Comparison of ENCODE assay signal across 17 cellular contexts in genomic region chr17:78108726-78109488, GRCh38. TPM values are rescaled to one million over a fixed set of nuclear protein-coding genes. Genes with fewer than 3 reads are reported as not detected.
DNase-seq lines count a peak whose midpoint lies in the region; ATAC-seq, FAIRE-seq and TF ChIP-seq lines count a peak whose summit lies in the region.
"Had no signal": no experiment of that assay in that cellular context is flagged by ENCODE, and none has a peak within 500 bp of the region (broad histone marks: within the 10 kb centered on the region; RNA-seq: fewer than 3 reads in every experiment).

No MANE protein-coding gene starts in this region.

- H2BK120ac ChIP-seq in H9 (ENCODE audit: low read depth, low read length, poor library complexity, severe bottlenecking), result no peak overlapping the region

- H2AFZ ChIP-seq in HepG2 (ENCODE audit: low read length), result no peak overlapping the region
- H2AFZ ChIP-seq in H9 (ENCODE audit: low read length), result no peak overlapping the region

- H3K4me1 ChIP-seq in HepG2 (ENCODE audit: insufficient read depth, low read length), result peaks cover 30% of the 10 kb centered on the region
- no peaks in the 10 kb centered on the region for H3K4me1 ChIP-seq in right lobe of liver
- peaks cover 0 to 5% of the 10 kb centered on the region in 2 donors for H3K4me1 ChIP-seq in kidney (ENCODE audit: control insufficient read depth in 1 of 2, insufficient read depth in 1 of 2, low read depth in 1 of 2, low read length in 2 of 2)
- no peaks in the 10 kb centered on the region for H3K4me1 ChIP-seq in H9 (ENCODE audit: insufficient read depth, low read length)

- no peaks in the 10 kb centered on the region for H3K23me2 ChIP-seq in H9 (ENCODE audit: insufficient read length, low read depth, low read length, poor library complexity, severe bottlenecking)

- H3K79me2 ChIP-seq in HepG2 (ENCODE audit: insufficient read depth, low read length), result no peaks in the 10 kb centered on the region
- H3K79me2 ChIP-seq in H9 (ENCODE audit: insufficient read depth, low read length), result no peaks in the 10 kb centered on the region

- no peak overlapping the region for H4K5ac ChIP-seq in H9 (ENCODE audit: insufficient read length, low read depth, low read length)

- no peak for TF ChIP-seq RAD21 in HepG2 (CRISPR knock-in tag; IDR thresholded peaks at IDR 0.05)

- no peak overlapping the region for H3K18ac ChIP-seq in H9 (ENCODE audit: insufficient read length, low read depth, low read length)

- H3K23ac ChIP-seq in H9 (ENCODE audit: insufficient read length, low read depth, low read length), result no peak overlapping the region

- no peak overlapping the region for H3K27ac ChIP-seq in HepG2 (ENCODE audit: extremely low read length, insufficient read depth, low read length)
- no peak overlapping the region for H3K27ac ChIP-seq in right lobe of liver
- no peak overlapping the region for H3K27ac ChIP-seq in kidney (ENCODE audit: low read depth in 2 of 2, low read length in 2 of 2)
- H3K27ac ChIP-seq in temporal lobe (ENCODE audit: low read depth, low read length), result peak overlapping the region; percentile 19
- H3K27ac ChIP-seq in H9 (ENCODE audit: insufficient read length, low read depth, low read length), result no peak overlapping the region

- H3K4me2 ChIP-seq in HepG2 (ENCODE audit: low read depth, low read length) (no peak overlapping the region), H9 (ENCODE audit: insufficient read depth, insufficient read length, low read length) (no peak overlapping the region)

- no peak overlapping the region for H3T11ph ChIP-seq in H9 (ENCODE audit: low read length)

- BruUV-seq in HepG2 (replicated peaks; lab: Mats Ljungman, UMichigan), result no TSS peak

- no peak for TF ChIP-seq POLR2A in HepG2 (IDR thresholded peaks at IDR 0.05; ENCODE audit: insufficient read depth in 1 of 2, low read depth in 2 of 2, low read length in 2 of 2)
- TF ChIP-seq POLR2A in right lobe of liver (IDR thresholded peaks at IDR 0.05), result no peak

- no peaks in the 10 kb centered on the region for H3K9me3 Mint-ChIP-seq in activated T-helper 17 cell treated with anti-CD3 and anti-CD28 coated beads, Interleukin-2, amount 50 U/mL, for 72 hours
- no peaks in the 10 kb centered on the region for H3K9me3 Mint-ChIP-seq in H9

- peaks cover 3% of the 10 kb centered on the region; the same call in 1 of the 2 replicates for H4K20me1 ChIP-seq in HepG2 (ENCODE audit: insufficient read depth, low read length)
- H4K20me1 ChIP-seq in H9 (ENCODE audit: control insufficient read depth, insufficient read depth, insufficient read length), result no peaks in the 10 kb centered on the region

- no peak overlapping the region for H3K14ac ChIP-seq in H9 (ENCODE audit: insufficient read depth, low read length)

- POLR2A ChIA-PET in HepG2 (lab: Yijun Ruan, JAX), result interaction anchor here (0.6 to 1.6 kb wide), 5 partner anchors 19 to 151 kb away, joined by 3 to 8 read pairs (median 5); partner anchors contain the start of genes AFMID, TK1 and TNRC6C

- H3K79me1 ChIP-seq in H9 (ENCODE audit: insufficient read depth, low read depth, low read length, poor library complexity, severe bottlenecking), result no peaks in the 10 kb centered on the region

- H3K36me3 ChIP-seq in HepG2 (replicated peaks in 1 of 2; ENCODE audit: control insufficient read depth in 1 of 2, insufficient read depth in 2 of 2, low read length in 2 of 2), result peaks cover 12 to 29% of the 10 kb centered on the region in 2 experiments
- H3K36me3 ChIP-seq in right lobe of liver, result peaks cover 0 to 7% (median under 1%) of the 10 kb centered on the region in 4 donors
- peaks cover 5 to 11% of the 10 kb centered on the region in 2 donors for H3K36me3 ChIP-seq in kidney (ENCODE audit: control insufficient read depth in 1 of 2, insufficient read depth in 2 of 2, low read length in 2 of 2)

- in situ Hi-C loops in HepG2 (cut with HindIII; ENCODE audit: extremely low pct_ligation_motif_present, low pct_unique_long_range_greater_than_20kb) (no loop called here), GM13976 (cut with MboI; ENCODE audit: low sequenced_read_pairs, unreplicated experiment) (no loop called here)

- H4K91ac ChIP-seq in H9 (ENCODE audit: insufficient read length, low read depth, low read length), result no peak overlapping the region

- no peak overlapping the region for H2BK12ac ChIP-seq in H9 (ENCODE audit: insufficient read length, low read depth, low read length)

- H3K27me3 Mint-ChIP-seq in activated T-helper 17 cell treated with anti-CD3 and anti-CD28 coated beads, Interleukin-2, amount 50 U/mL, for 72 hours, result no peaks in the 10 kb centered on the region
- H3K27me3 Mint-ChIP-seq in H9 (ENCODE audit: low read depth), result no peaks in the 10 kb centered on the region; the same call in 1 of the 2 replicates

- CTCF ChIA-PET in HepG2 (lab: Yijun Ruan, JAX; ENCODE audit: low intra/inter-chr PET ratio, low total read pairs), result no interaction called here

- intact Hi-C loops in HepG2 (cut with micrococcal nuclease; ENCODE audit: unreplicated experiment) (no loop called here), right lobe of liver (cut with DNase I) (no loop called here), kidney (cut with DNase I) (no loop called here)

- no peak overlapping the region for H2BK5ac ChIP-seq in H9 (ENCODE audit: insufficient read length, low read length)

- H3K56ac ChIP-seq in H9 (ENCODE audit: insufficient read length, low read depth, low read length), result no peak overlapping the region

- DNase-seq in HepG2 (ENCODE audit: low spot score) (peak; percentile 35), right lobe of liver (no peak), kidney (peak; percentile 12), GM13976 (ENCODE audit: low spot score) (no peak), H9 (no peak)
- DNase-seq: activated CD4-positive, alpha-beta T cell treated with anti-CD3 and anti-CD28 coated beads, Interleukin-2, amount 50 U/mL, for 1 hour; cortex of kidney; NCI-H2029; NCI-H510A treated with DMSO at 0.1 percent for 48 hours; retina; stimulated activated CD4-positive, alpha-beta T cell treated with anti-CD3 and anti-CD28 coated beads, Interleukin-2, amount 100 ng/mL, for 24 hours had no signal

- H3K36me3 Mint-ChIP-seq in activated T-helper 17 cell treated with anti-CD3 and anti-CD28 coated beads, Interleukin-2, amount 50 U/mL, for 72 hours (ENCODE audit: low read depth), result peaks cover 73% of the 10 kb centered on the region
- H3K36me3 Mint-ChIP-seq in H9 (ENCODE audit: insufficient read depth in 1 of 3, low read depth in 3 of 3), result peaks cover 5 to 38% (median 19%) of the 10 kb centered on the region in 3 experiments

- no peak overlapping the region for H2BK15ac ChIP-seq in H9 (ENCODE audit: low read depth, low read length)

- H3K9me3 ChIP-seq in HepG2 (ENCODE audit: low read length), result no peaks in the 10 kb centered on the region
- H3K9me3 ChIP-seq in right lobe of liver, result no peaks in the 10 kb centered on the region
- no peaks in the 10 kb centered on the region for H3K9me3 ChIP-seq in kidney (ENCODE audit: control insufficient read depth in 1 of 2, low read length in 2 of 2)
- no peaks in the 10 kb centered on the region for H3K9me3 ChIP-seq in H9 (ENCODE audit: control insufficient read depth, low read depth, low read length)

- H3K4ac ChIP-seq in H9 (ENCODE audit: low read depth, low read length), result no peak overlapping the region

- ATAC-seq in HepG2 (no peak), right lobe of liver (no peak), GM18907 (IDR thresholded peaks at IDR 0.05; ENCODE audit: unreplicated experiment) (no peak)
- ATAC-seq in activated T-helper 17 cell treated with anti-CD3 and anti-CD28 coated beads, Interleukin-2, amount 50 U/mL, for 72 hours (replicated peaks), result no peak

- no peak for TF ChIP-seq CTCF in HepG2 (CRISPR knock-in tag; IDR thresholded peaks at IDR 0.05)
- no peak for TF ChIP-seq CTCF in right lobe of liver (IDR thresholded peaks at IDR 0.05)
- no peak for TF ChIP-seq CTCF in kidney (IDR thresholded peaks at IDR 0.05; ENCODE audit: borderline replicate concordance, extremely low read depth, insufficient read depth)
- TF ChIP-seq CTCF in GM13976 (IDR thresholded peaks at IDR 0.05; ENCODE audit: borderline replicate concordance, control extremely low read depth, extremely low read depth, insufficient read depth, missing control alignments), result no peak
- TF ChIP-seq CTCF in H9 (conservative IDR thresholded peaks at IDR 0.05), result no peak

- H3K9ac ChIP-seq in HepG2 (ENCODE audit: insufficient read depth, low read depth, low read length) (no peak overlapping the region), kidney (ENCODE audit: low read length in 2 of 2) (no peak overlapping the region), H9 (ENCODE audit: extremely low read depth, insufficient read length, low read length) (no peak overlapping the region)

- H3K4me1 Mint-ChIP-seq in activated T-helper 17 cell treated with anti-CD3 and anti-CD28 coated beads, Interleukin-2, amount 50 U/mL, for 72 hours, result peaks cover 23% of the 10 kb centered on the region
- peaks cover 7 to 8% of the 10 kb centered on the region in 2 experiments; a peak in 3 of 4 replicates for H3K4me1 Mint-ChIP-seq in H9

- H3K27me3 ChIP-seq in HepG2 (ENCODE audit: control insufficient read depth in 1 of 2, insufficient read depth in 2 of 2, low read length in 2 of 2) (no peaks in the 10 kb centered on the region), right lobe of liver (no peaks in the 10 kb centered on the region), H9 (ENCODE audit: insufficient read depth, low read length) (no peaks in the 10 kb centered on the region)

- 72% methylated on average over 18 of the region's 18 CpGs for WGBS in HepG2 (ENCODE audit: low lambda C conversion rate)
- 45% methylated on average over 7 of the region's 18 CpGs for WGBS in right lobe of liver (ENCODE audit: insufficient coverage, low coverage, low lambda C conversion rate, missing lambda C conversion rate)
- no CpG with 5 or more reads among the region's 18 CpGs for WGBS in H9 (ENCODE audit: extremely low coverage, insufficient read length, low lambda C conversion rate)

- TF ChIP-seq EP300 in HepG2 (IDR thresholded peaks at IDR 0.05; ENCODE audit: low read depth in 2 of 2, low read length in 2 of 2) (no peak), HepG2 (CRISPR knock-in tag; IDR thresholded peaks at IDR 0.05; ENCODE audit: borderline replicate concordance) (no peak)

- no peak overlapping the region for H3K4me3 ChIP-seq in HepG2 (replicated peaks in 1 of 3; ENCODE audit: insufficient read depth in 1 of 3, low read depth in 2 of 3, low read length in 3 of 3)
- H3K4me3 ChIP-seq in right lobe of liver, result no peak overlapping the region
- H3K4me3 ChIP-seq in kidney (ENCODE audit: low read length in 2 of 2), result no peak overlapping the region

- FAIRE-seq in HepG2 (lab: Jason Lieb, UNC) (no peak), kidney (lab: Jason Lieb, UNC) (no peak)

- peak overlapping the region; percentile 68 for H3K27ac Mint-ChIP-seq in activated T-helper 17 cell treated with anti-CD3 and anti-CD28 coated beads, Interleukin-2, amount 50 U/mL, for 72 hours
- peak overlapping the region in 1 of 3 experiments; percentile 62; a peak in 3 of 7 replicates for H3K27ac Mint-ChIP-seq in H9

- no peak overlapping the region for H4K8ac ChIP-seq in H9 (replicated peaks; ENCODE audit: insufficient read length, low read depth, low read length)

- no peak overlapping the region for H2BK20ac ChIP-seq in H9 (ENCODE audit: low read depth, low read length, poor library complexity, severe bottlenecking)

- H2AK5ac ChIP-seq in H9 (ENCODE audit: insufficient read length, low read length), result no peak overlapping the region

- H3K4me3 Mint-ChIP-seq in activated T-helper 17 cell treated with anti-CD3 and anti-CD28 coated beads, Interleukin-2, amount 50 U/mL, for 72 hours, result no peak overlapping the region
- no peak overlapping the region for H3K4me3 Mint-ChIP-seq in H9

RNA-seq across cellular contexts. Expression of gene TMC6, which starts 19.6 kb away (rescaled TPM):
- total RNA-seq in HepG2 (2016; rRNA removed; fragmentation: Illumina TruSeq; extraction: Trizol), result 20.4 and 48.4 TPM in 2 replicates
- 21.4 and 23.6 TPM in 2 replicates for total RNA-seq in HepG2 (2016; cell fraction: cytosol; rRNA removed; fragmentation: Illumina TruSeq; extraction: Trizol; ENCODE audit: low read depth)
- total RNA-seq in HepG2 (2016; cell fraction: insoluble cytoplasmic fraction; rRNA removed; fragmentation: Illumina TruSeq; extraction: Trizol), result 19.7 and 47.9 TPM in 2 replicates
- total RNA-seq in HepG2 (2016; cell fraction: membrane; rRNA removed; fragmentation: Illumina TruSeq; extraction: Trizol), result 29.0 and 34.4 TPM in 2 replicates
- total RNA-seq in HepG2 (2016; cell fraction: nucleus; rRNA removed; fragmentation: Illumina TruSeq; extraction: Trizol), result 47.2 and 55.0 TPM in 2 replicates
- polyA plus RNA-seq in HepG2 (2011; rRNA removed), result 99.1 and 118 TPM in 2 replicates
- 42.4 and 70.8 TPM in 2 replicates for polyA plus RNA-seq in HepG2 (2011; cell fraction: cytosol; rRNA removed)
- 648 and 982 TPM in 2 replicates for polyA plus RNA-seq in HepG2 (2011; cell fraction: nucleus; rRNA removed)
- polyA plus RNA-seq in HepG2 (2012), result 45.7 and 50.3 TPM in 2 replicates
- polyA plus RNA-seq in HepG2 (2016; cell fraction: cytosol; fragmentation: Illumina TruSeq; extraction: Trizol; ENCODE audit: low read depth), result 8.9 and 10.6 TPM in 2 replicates
- 16.1 and 17.9 TPM in 2 replicates for polyA plus RNA-seq in HepG2 (2016; cell fraction: insoluble cytoplasmic fraction; fragmentation: Illumina TruSeq; extraction: Trizol; ENCODE audit: low read depth)
- 18.2 and 19.0 TPM in 2 replicates for polyA plus RNA-seq in HepG2 (2016; cell fraction: membrane; fragmentation: Illumina TruSeq; extraction: Trizol; ENCODE audit: low read depth)
- 126 and 147 TPM in 2 replicates for polyA plus RNA-seq in HepG2 (2016; cell fraction: nucleus; fragmentation: Illumina TruSeq; extraction: Trizol; ENCODE audit: insufficient read depth, low read depth)
- 23.3 and 152 TPM in 2 replicates for polyA minus RNA-seq in HepG2 (2011; rRNA and poly(A)+ RNA removed; ENCODE audit: low replicate concordance)
- polyA minus RNA-seq in HepG2 (2011; cell fraction: cytosol; rRNA and poly(A)+ RNA removed), result 48.9 and 63.1 TPM in 2 replicates
- polyA minus RNA-seq in HepG2 (2011; cell fraction: nucleus; rRNA and poly(A)+ RNA removed), result 92.6 and 109 TPM in 2 replicates
- total RNA-seq in right lobe of liver, result 10 to 100 TPM; 10.9 to 24.7 (median 15.7) TPM
- 100 to 1,000 TPM; 165 to 351 TPM for total RNA-seq in activated T-helper 17 cell treated with anti-CD3 and anti-CD28 coated beads, Interleukin-2, amount 50 U/mL, for 72 hours
- 115 TPM for total RNA-seq in kidney
- polyA plus RNA-seq in kidney (ENCODE audit: insufficient read depth, low read depth, low replicate concordance), result 15.0 TPM
- 2.0 TPM for total RNA-seq in temporal lobe
- 85.7 and 86.8 TPM in 2 replicates for total RNA-seq in H9 (2021)

RNA-seq across cellular contexts. Expression of gene TMC8, which starts 21.7 kb away (rescaled TPM):
- 0.08 and 0.53 TPM in 2 replicates for total RNA-seq in HepG2 (2016; rRNA removed; fragmentation: Illumina TruSeq; extraction: Trizol)
- total RNA-seq in HepG2 (2016; cell fraction: cytosol; rRNA removed; fragmentation: Illumina TruSeq; extraction: Trizol; ENCODE audit: low read depth), result 0.09 and 0.61 TPM in 2 replicates
- total RNA-seq in HepG2 (2016; cell fraction: insoluble cytoplasmic fraction; rRNA removed; fragmentation: Illumina TruSeq; extraction: Trizol), result 0.04 and 0.65 TPM in 2 replicates
- total RNA-seq in HepG2 (2016; cell fraction: membrane; rRNA removed; fragmentation: Illumina TruSeq; extraction: Trizol), result 0.83 TPM in 2 replicates
- 0.85 and 1.9 TPM in 2 replicates for total RNA-seq in HepG2 (2016; cell fraction: nucleus; rRNA removed; fragmentation: Illumina TruSeq; extraction: Trizol)
- polyA plus RNA-seq in HepG2 (2011; rRNA removed), result 7.8 and 11.1 TPM in 2 replicates
- polyA plus RNA-seq in HepG2 (2011; cell fraction: cytosol; rRNA removed), result 5.7 and 7.7 TPM in 2 replicates
- 35.7 and 61.8 TPM in 2 replicates for polyA plus RNA-seq in HepG2 (2011; cell fraction: nucleus; rRNA removed)
- 5.3 and 8.8 TPM in 2 replicates for polyA plus RNA-seq in HepG2 (2012)
- 0.12 TPM in 1 of 2 replicates, not detected in the other for polyA plus RNA-seq in HepG2 (2016; cell fraction: cytosol; fragmentation: Illumina TruSeq; extraction: Trizol; ENCODE audit: low read depth)
- 0.13 and 0.74 TPM in 2 replicates for polyA plus RNA-seq in HepG2 (2016; cell fraction: insoluble cytoplasmic fraction; fragmentation: Illumina TruSeq; extraction: Trizol; ENCODE audit: low read depth)
- 0.10 and 0.13 TPM in 2 replicates for polyA plus RNA-seq in HepG2 (2016; cell fraction: membrane; fragmentation: Illumina TruSeq; extraction: Trizol; ENCODE audit: low read depth)
- 0.76 and 1.7 TPM in 2 replicates for polyA plus RNA-seq in HepG2 (2016; cell fraction: nucleus; fragmentation: Illumina TruSeq; extraction: Trizol; ENCODE audit: insufficient read depth, low read depth)
- 0.51 and 13.2 TPM in 2 replicates for polyA minus RNA-seq in HepG2 (2011; rRNA and poly(A)+ RNA removed; ENCODE audit: low replicate concordance)
- polyA minus RNA-seq in HepG2 (2011; cell fraction: cytosol; rRNA and poly(A)+ RNA removed), result 4.5 and 4.8 TPM in 2 replicates
- 12.2 and 14.3 TPM in 2 replicates for polyA minus RNA-seq in HepG2 (2011; cell fraction: nucleus; rRNA and poly(A)+ RNA removed)
- 1 to 10 TPM; 2.4 to 7.2 (median 4.8) TPM for total RNA-seq in right lobe of liver
- 100 to 1,000 TPM; 126 to 250 TPM for total RNA-seq in activated T-helper 17 cell treated with anti-CD3 and anti-CD28 coated beads, Interleukin-2, amount 50 U/mL, for 72 hours
- 35.9 TPM for total RNA-seq in kidney
- polyA plus RNA-seq in kidney (ENCODE audit: insufficient read depth, low read depth, low replicate concordance), result 1.0 TPM
- 0.49 TPM for total RNA-seq in temporal lobe
- total RNA-seq in H9 (2021), result 1.0 and 1.9 TPM in 2 replicates

RNA-seq across cellular contexts. Expression of gene C17orf99, which starts 37.3 kb away (rescaled TPM):
- 0.22 and 1.7 TPM in 2 replicates for total RNA-seq in HepG2 (2016; rRNA removed; fragmentation: Illumina TruSeq; extraction: Trizol)
- total RNA-seq in HepG2 (2016; cell fraction: cytosol; rRNA removed; fragmentation: Illumina TruSeq; extraction: Trizol; ENCODE audit: low read depth), result 0.51 and 0.88 TPM in 2 replicates
- 0.84 and 0.86 TPM in 2 replicates for total RNA-seq in HepG2 (2016; cell fraction: insoluble cytoplasmic fraction; rRNA removed; fragmentation: Illumina TruSeq; extraction: Trizol)
- 1.1 and 1.2 TPM in 2 replicates for total RNA-seq in HepG2 (2016; cell fraction: membrane; rRNA removed; fragmentation: Illumina TruSeq; extraction: Trizol)
- 0.38 and 2.4 TPM in 2 replicates for total RNA-seq in HepG2 (2016; cell fraction: nucleus; rRNA removed; fragmentation: Illumina TruSeq; extraction: Trizol)
- 1.9 and 2.8 TPM in 2 replicates for polyA plus RNA-seq in HepG2 (2011; rRNA removed)
- polyA plus RNA-seq in HepG2 (2011; cell fraction: cytosol; rRNA removed), result 1.1 and 1.8 TPM in 2 replicates
- 5.8 and 10.0 TPM in 2 replicates for polyA plus RNA-seq in HepG2 (2011; cell fraction: nucleus; rRNA removed)
- 1.5 and 2.2 TPM in 2 replicates for polyA plus RNA-seq in HepG2 (2012)
- 0.23 and 0.46 TPM in 2 replicates for polyA plus RNA-seq in HepG2 (2016; cell fraction: cytosol; fragmentation: Illumina TruSeq; extraction: Trizol; ENCODE audit: low read depth)
- polyA plus RNA-seq in HepG2 (2016; cell fraction: insoluble cytoplasmic fraction; fragmentation: Illumina TruSeq; extraction: Trizol; ENCODE audit: low read depth), result 0.60 TPM in 1 of 2 replicates, not detected in the other
- 0.59 and 1.1 TPM in 2 replicates for polyA plus RNA-seq in HepG2 (2016; cell fraction: membrane; fragmentation: Illumina TruSeq; extraction: Trizol; ENCODE audit: low read depth)
- polyA plus RNA-seq in HepG2 (2016; cell fraction: nucleus; fragmentation: Illumina TruSeq; extraction: Trizol; ENCODE audit: insufficient read depth, low read depth), result 2.4 and 2.9 TPM in 2 replicates
- 0.72 TPM in 1 of 2 replicates, not detected in the other for polyA minus RNA-seq in HepG2 (2011; rRNA and poly(A)+ RNA removed; ENCODE audit: low replicate concordance)
- polyA minus RNA-seq in HepG2 (2011; cell fraction: cytosol; rRNA and poly(A)+ RNA removed), result not detected in 2 replicates
- 1.5 and 3.1 TPM in 2 replicates for polyA minus RNA-seq in HepG2 (2011; cell fraction: nucleus; rRNA and poly(A)+ RNA removed)
- not detected for total RNA-seq in right lobe of liver
- under 1 TPM; 0.67 to 0.82 TPM for total RNA-seq in activated T-helper 17 cell treated with anti-CD3 and anti-CD28 coated beads, Interleukin-2, amount 50 U/mL, for 72 hours
- not detected for total RNA-seq in kidney
- polyA plus RNA-seq in kidney (ENCODE audit: insufficient read depth, low read depth, low replicate concordance), result not detected
- total RNA-seq in temporal lobe, result not detected
- not detected in 2 replicates for total RNA-seq in H9 (2021)
- total RNA-seq: epithelial cell of proximal tubule, glomerular endothelial cell, SK-MEL-5 had no signal

RNA-seq across cellular contexts. Expression of gene SYNGR2, which starts 59.5 kb away (rescaled TPM):
- total RNA-seq in HepG2 (2016; rRNA removed; fragmentation: Illumina TruSeq; extraction: Trizol), result 28.7 and 46.7 TPM in 2 replicates
- 15.8 and 18.7 TPM in 2 replicates for total RNA-seq in HepG2 (2016; cell fraction: cytosol; rRNA removed; fragmentation: Illumina TruSeq; extraction: Trizol; ENCODE audit: low read depth)
- 21.7 and 51.0 TPM in 2 replicates for total RNA-seq in HepG2 (2016; cell fraction: insoluble cytoplasmic fraction; rRNA removed; fragmentation: Illumina TruSeq; extraction: Trizol)
- 31.9 and 34.8 TPM in 2 replicates for total RNA-seq in HepG2 (2016; cell fraction: membrane; rRNA removed; fragmentation: Illumina TruSeq; extraction: Trizol)
- total RNA-seq in HepG2 (2016; cell fraction: nucleus; rRNA removed; fragmentation: Illumina TruSeq; extraction: Trizol), result 43.0 and 51.6 TPM in 2 replicates
- 170 and 192 TPM in 2 replicates for polyA plus RNA-seq in HepG2 (2011; rRNA removed)
- polyA plus RNA-seq in HepG2 (2011; cell fraction: cytosol; rRNA removed), result 200 and 244 TPM in 2 replicates
- 116 and 129 TPM in 2 replicates for polyA plus RNA-seq in HepG2 (2011; cell fraction: nucleus; rRNA removed)
- polyA plus RNA-seq in HepG2 (2012), result 52.7 and 59.2 TPM in 2 replicates
- polyA plus RNA-seq in HepG2 (2016; cell fraction: cytosol; fragmentation: Illumina TruSeq; extraction: Trizol; ENCODE audit: low read depth), result 35.1 and 40.6 TPM in 2 replicates
- 52.5 and 60.0 TPM in 2 replicates for polyA plus RNA-seq in HepG2 (2016; cell fraction: insoluble cytoplasmic fraction; fragmentation: Illumina TruSeq; extraction: Trizol; ENCODE audit: low read depth)
- polyA plus RNA-seq in HepG2 (2016; cell fraction: membrane; fragmentation: Illumina TruSeq; extraction: Trizol; ENCODE audit: low read depth), result 62.1 and 68.8 TPM in 2 replicates
- polyA plus RNA-seq in HepG2 (2016; cell fraction: nucleus; fragmentation: Illumina TruSeq; extraction: Trizol; ENCODE audit: insufficient read depth, low read depth), result 160 and 166 TPM in 2 replicates
- 231 and 401 TPM in 2 replicates for polyA minus RNA-seq in HepG2 (2011; rRNA and poly(A)+ RNA removed; ENCODE audit: low replicate concordance)
- 73.3 and 75.3 TPM in 2 replicates for polyA minus RNA-seq in HepG2 (2011; cell fraction: cytosol; rRNA and poly(A)+ RNA removed)
- polyA minus RNA-seq in HepG2 (2011; cell fraction: nucleus; rRNA and poly(A)+ RNA removed), result 23.0 and 28.7 TPM in 2 replicates
- 10 to 100 TPM; 43.3 to 55.8 (median 50.4) TPM for total RNA-seq in right lobe of liver
- total RNA-seq in activated T-helper 17 cell treated with anti-CD3 and anti-CD28 coated beads, Interleukin-2, amount 50 U/mL, for 72 hours, result 100 to 1,000 TPM in 1 of 2 donors, 10 to 100 TPM in 1; 90.4 to 118 TPM
- total RNA-seq in kidney, result 165 TPM
- 149 TPM for polyA plus RNA-seq in kidney (ENCODE audit: insufficient read depth, low read depth, low replicate concordance)
- 3.0 TPM for total RNA-seq in temporal lobe
- total RNA-seq in H9 (2021), result 41.0 and 43.9 TPM in 2 replicates

Comparison
In these comparisons a context has a peak if more than half of its experiments do, and no peak if none do; other contexts are left out.
1. DNase-seq: peak in HepG2 (single experiment) and kidney (single experiment); none in right lobe of liver (0 of 3), GM13976 (single experiment) and H9 (single experiment).